ENCODE assay signal across 1 cellular context in genomic region chr2:96800762-96801463, GRCh38.
TF ChIP-seq lines count a peak whose summit lies in the region.

No MANE protein-coding gene starts in this region.

TF ChIP-seq in GM12878, 131 proteins besides CTCF, POLR2A, EP300 and RAD21 (continued from another document and continues in another):
- TF ChIP-seq PRDM15 (CRISPR knock-in tag; IDR thresholded peaks at IDR 0.05) (no peak; the same call in 1 of the 2 replicates), TCF12 (IDR thresholded peaks at IDR 0.05; ENCODE audit: low read depth, low read length) (0 out of 2 replicates have a peak, but pooled peaks have one; percentile 35), TAF1 (IDR thresholded peaks at IDR 0.05; ENCODE audit: borderline replicate concordance, low read depth, low read length) (no peak), ZNF622 (IDR thresholded peaks at IDR 0.05) (no peak), ZBTB11 (CRISPR knock-in tag; IDR thresholded peaks at IDR 0.05) (no peak), IRF3 (IDR thresholded peaks at IDR 0.05) (no peak), USF1 (IDR thresholded peaks at IDR 0.05; ENCODE audit: borderline replicate concordance, extremely low read length, insufficient read depth, low read depth, low read length) (no peak), ETV6 (conservative IDR thresholded peaks at IDR 0.05 in 1 of 2, IDR thresholded peaks at IDR 0.05 in 1 of 2; ENCODE audit: borderline replicate concordance in 1 of 2, low read depth in 1 of 2) (no peak), ZNF384 (IDR thresholded peaks at IDR 0.05; ENCODE audit: borderline replicate concordance, low read depth, low read length) (no peak), BHLHE40 (IDR thresholded peaks at IDR 0.05; ENCODE audit: borderline replicate concordance in 1 of 2, low read depth in 2 of 2, low read length in 1 of 2) (peak; percentile 33 to 58; a peak in 3 of 4 replicates), PAX5 (IDR thresholded peaks at IDR 0.05; ENCODE audit: borderline replicate concordance, low read depth, low read length) (no peak), ZNF592 (IDR thresholded peaks at IDR 0.05) (no peak), ZNF274 (IDR thresholded peaks at IDR 0.05; ENCODE audit: insufficient read depth, insufficient read length) (no peak), TCF7 (IDR thresholded peaks at IDR 0.05; ENCODE audit: borderline replicate concordance) (no peak), POU2F2 (IDR thresholded peaks at IDR 0.05; ENCODE audit: borderline replicate concordance, low read depth, low read length) (0 out of 3 replicates have a peak, but pooled peaks have one; percentile 41), CBFB (IDR thresholded peaks at IDR 0.05; ENCODE audit: low read depth) (no peak), ASH2L (IDR thresholded peaks at IDR 0.05; ENCODE audit: borderline replicate concordance, low read depth) (no peak), ZNF217 (IDR thresholded peaks at IDR 0.05) (no peak), PBX3 (IDR thresholded peaks at IDR 0.05; ENCODE audit: insufficient replicate concordance, low read depth, low read length) (no peak), HDGF (IDR thresholded peaks at IDR 0.05) (peak; percentile 76; the same call in 1 of the 2 replicates), SKIL (IDR thresholded peaks at IDR 0.05; ENCODE audit: low read depth, poor library complexity, severe bottlenecking) (no peak), NFXL1 (IDR thresholded peaks at IDR 0.05; ENCODE audit: borderline replicate concordance) (no peak), RBBP5 (conservative IDR thresholded peaks at IDR 0.05) (no peak), SIX5 (IDR thresholded peaks at IDR 0.05; ENCODE audit: low read depth, low read length, severe bottlenecking) (no peak), ATF3 (IDR thresholded peaks at IDR 0.05; ENCODE audit: borderline replicate concordance, extremely low read depth, low read depth, low read length) (no peak), IKZF1 (conservative IDR thresholded peaks at IDR 0.05) (no peak), STAT3 (IDR thresholded peaks at IDR 0.05; ENCODE audit: low read depth, low read length) (no peak), ZBTB33 (IDR thresholded peaks at IDR 0.05) (no peak), MEF2A (IDR thresholded peaks at IDR 0.05; ENCODE audit: insufficient read depth, low read depth, low read length) (no peak), YY1 (IDR thresholded peaks at IDR 0.05; ENCODE audit: low read depth, low read length) (peak; percentile 67; the same call in 1 of the 2 replicates)
